Comparison of ENCODE assay signal across 16 cellular contexts in genomic region chr12:6967548-6968100, GRCh38. TPM values are rescaled to one million over a fixed set of nuclear protein-coding genes. Genes with fewer than 3 reads are reported as not detected.
DNase-seq lines count a peak whose midpoint lies in the region; ATAC-seq and TF ChIP-seq lines count a peak whose summit lies in the region.
"Had no signal": no experiment of that assay in that cellular context is flagged by ENCODE, and none has a peak within 500 bp of the region (broad histone marks: within the 10 kb centered on the region; RNA-seq: fewer than 3 reads in every experiment).

No MANE protein-coding gene starts in this region.

- no peak overlapping the region for H3K4me3 Mint-ChIP-seq in activated naive CD4-positive, alpha-beta T cell treated with anti-CD3 and anti-CD28 coated beads for 36 hours

- CTCF ChIA-PET in activated naive CD4-positive, alpha-beta T cell treated with anti-CD3 and anti-CD28 coated beads for 36 hours (lab: Charles Lee) = interaction anchor here (0.6 to 2.7 kb wide), 4 partner anchors 22 to 178 kb away, joined by 3 to 41 read pairs (median 5); partner anchors contain the start of genes C12orf57 and RNU7-1

- H3K4me1 ChIP-seq in hepatocyte (ENCODE audit: insufficient read depth) = peaks cover 28% of the 10 kb centered on the region
- H3K4me1 ChIP-seq in transverse colon = peaks cover 25 to 59% (median 39%) of the 10 kb centered on the region in 4 donors

- peak overlapping the region; percentile 63 for H3K27ac Mint-ChIP-seq in activated naive CD4-positive, alpha-beta T cell treated with anti-CD3 and anti-CD28 coated beads for 36 hours

- 87% methylated on average over 12 of the region's 13 CpGs for WGBS in hepatocyte (ENCODE audit: low lambda C conversion rate, missing lambda C conversion rate)
- 77% methylated on average over 12 of the region's 13 CpGs; no CpG with 5 or more reads in 1 of the 2 donors for WGBS in transverse colon (ENCODE audit: low coverage in 1 of 2), 2 donors

- no peaks in the 10 kb centered on the region for H3K9me2 ChIP-seq in hepatocyte (replicated peaks; ENCODE audit: insufficient read depth)

- in situ Hi-C loops in transverse colon (cut with MboI; ENCODE audit: low pct_ligation_motif_present in 1 of 4, low pct_unique_long_range_greater_than_20kb in 1 of 4, low sequenced_read_pairs in 3 of 4) = no loop called here

- peaks cover 78% of the 10 kb centered on the region for H3K79me2 ChIP-seq in hepatocyte

- no peak for TF ChIP-seq POLR2A in transverse colon (IDR thresholded peaks at IDR 0.05)

- H3K27ac ChIP-seq in hepatocyte (peak overlapping the region; percentile 82), transverse colon (peak overlapping the region in 3 of 4 donors; percentile 94 to 95 (median 95))
- H3K27ac ChIP-seq: foreskin keratinocyte, right lobe of liver had no signal

- no peak overlapping the region for H3K4me2 ChIP-seq in hepatocyte

- no peak for ATAC-seq in esophagus mucosa
- ATAC-seq: foreskin keratinocyte, right lobe of liver had no signal

- peaks cover 6% of the 10 kb centered on the region for H4K20me1 ChIP-seq in hepatocyte (ENCODE audit: insufficient read depth, poor library complexity, severe bottlenecking)

- intact Hi-C loops in activated naive CD4-positive, alpha-beta T cell treated with anti-CD3 and anti-CD28 coated beads for 36 hours (cut with micrococcal nuclease) = no loop called here
- intact Hi-C loops in transverse colon (cut with DNase I; ENCODE audit: low total_unique reads) = loop anchor here (10.0 kb wide), 1 partner anchor 137 kb away; the partner anchor contains the start of gene C1RL

- H3K9me3 ChIP-seq in hepatocyte (ENCODE audit: low read depth) (no peaks in the 10 kb centered on the region), transverse colon (no peaks in the 10 kb centered on the region)
- H3K9me3 ChIP-seq: right lobe of liver had no signal

- no peak overlapping the region for H3K4me3 ChIP-seq in hepatocyte
- no peak overlapping the region for H3K4me3 ChIP-seq in transverse colon
- H3K4me3 ChIP-seq: lung, right lobe of liver had no signal

- H3K27me3 ChIP-seq in hepatocyte = no peaks in the 10 kb centered on the region
- no peaks in the 10 kb centered on the region for H3K27me3 ChIP-seq in transverse colon
- H3K27me3 ChIP-seq: foreskin keratinocyte, right lobe of liver had no signal

- TF ChIP-seq CTCF in hepatocyte (IDR thresholded peaks at IDR 0.05; ENCODE audit: poor library complexity) (no peak), transverse colon (IDR thresholded peaks at IDR 0.05) (no peak)

- H3K4me1 Mint-ChIP-seq in activated naive CD4-positive, alpha-beta T cell treated with anti-CD3 and anti-CD28 coated beads for 36 hours (ENCODE audit: low read depth) = peaks cover 70% of the 10 kb centered on the region

- no peak for DNase-seq in activated naive CD4-positive, alpha-beta T cell treated with anti-CD3 and anti-CD28 coated beads for 36 hours
- no peak for DNase-seq in activated naive CD4-positive, alpha-beta T cell treated with anti-CD3 and anti-CD28 coated beads, Interleukin-2, amount 50 U/mL, for 16 hours
- DNase-seq in RKO (ENCODE audit: low spot score) (peak; percentile 47), hepatocyte (ENCODE audit: low spot score) (no peak), transverse colon (no peak), MV-4-11 (lab: John Stamatoyannopoulos, UW) (no peak), HT-29 (ENCODE audit: low spot score) (no peak)
- DNase-seq: activated effector memory CD4-positive, alpha-beta T cell treated with Interleukin-2 at 50 U/mL for 16 hours; foreskin keratinocyte; KBM-7; NCI-H1436 treated with DMSO at 0.1 percent for 48 hours; NCI-H226; stimulated activated CD4-positive, alpha-beta T cell treated with anti-CD3 and anti-CD28 coated beads, Interleukin-4, amount 100 ng/mL, for 24 hours had no signal

- TF ChIP-seq EP300 in transverse colon (IDR thresholded peaks at IDR 0.05; ENCODE audit: low read depth) = no peak

- H3K36me3 ChIP-seq in hepatocyte (replicated peaks; ENCODE audit: insufficient read depth, low read depth) = no peaks in the 10 kb centered on the region
- peaks cover 0 to 18% (median 9%) of the 10 kb centered on the region in 4 donors for H3K36me3 ChIP-seq in transverse colon

- no peaks in the 10 kb centered on the region for H3K9me3 Mint-ChIP-seq in activated naive CD4-positive, alpha-beta T cell treated with anti-CD3 and anti-CD28 coated beads for 36 hours

- H3K36me3 Mint-ChIP-seq in activated naive CD4-positive, alpha-beta T cell treated with anti-CD3 and anti-CD28 coated beads for 36 hours (ENCODE audit: low read depth) = peaks cover 52% of the 10 kb centered on the region

- H2AFZ ChIP-seq in hepatocyte = no peak overlapping the region

- no peaks in the 10 kb centered on the region for H3K27me3 Mint-ChIP-seq in activated naive CD4-positive, alpha-beta T cell treated with anti-CD3 and anti-CD28 coated beads for 36 hours (ENCODE audit: low read depth)

RNA-seq across cellular contexts. Expression of gene PHB2, which starts 2.8 kb away (rescaled TPM):
- total RNA-seq in activated naive CD4-positive, alpha-beta T cell treated with anti-CD3 and anti-CD28 coated beads for 36 hours = 100 to 1,000 TPM; 389 to 392 TPM
- total RNA-seq in hepatocyte (186 and 197 TPM in 2 replicates), transverse colon (100 to 1,000 TPM; 196 to 402 (median 263) TPM), esophagus mucosa (221 TPM)
- 142 and 143 TPM in 2 replicates for polyA plus RNA-seq in hepatocyte
- 417 and 420 TPM in 2 replicates for total RNA-seq in HT-29 (2014; rRNA removed; shearing (Covaris generic))

RNA-seq across cellular contexts. Expression of gene EMG1, which starts 3.1 kb away (rescaled TPM):
- 10 to 100 TPM; 89.1 to 91.9 TPM for total RNA-seq in activated naive CD4-positive, alpha-beta T cell treated with anti-CD3 and anti-CD28 coated beads for 36 hours
- total RNA-seq in hepatocyte (24.3 and 26.8 TPM in 2 replicates), transverse colon (10 to 100 TPM in 3 of 4 donors, 1 to 10 TPM in 1; 5.6 to 30.6 (median 26.6) TPM), esophagus mucosa (53.9 TPM)
- polyA plus RNA-seq in hepatocyte = 50.3 and 51.8 TPM in 2 replicates
- 59.5 and 64.0 TPM in 2 replicates for total RNA-seq in HT-29 (2014; rRNA removed; shearing (Covaris generic))

RNA-seq across cellular contexts. Expression of gene PTPN6, which starts 16.5 kb away (rescaled TPM):
- 100 to 1,000 TPM; 334 to 348 TPM for total RNA-seq in activated naive CD4-positive, alpha-beta T cell treated with anti-CD3 and anti-CD28 coated beads for 36 hours
- total RNA-seq in hepatocyte (14.5 and 17.2 TPM in 2 replicates), transverse colon (10 to 100 TPM; 21.7 to 49.0 (median 36.1) TPM), esophagus mucosa (17.8 TPM)
- 20.8 and 25.4 TPM in 2 replicates for polyA plus RNA-seq in hepatocyte
- total RNA-seq in HT-29 (2014; rRNA removed; shearing (Covaris generic)) = 29.2 and 35.2 TPM in 2 replicates

RNA-seq across cellular contexts. Expression of gene C12orf57, which starts 23.8 kb away (rescaled TPM):
- 100 to 1,000 TPM; 242 to 245 TPM for total RNA-seq in activated naive CD4-positive, alpha-beta T cell treated with anti-CD3 and anti-CD28 coated beads for 36 hours
- 219 and 289 TPM in 2 replicates for total RNA-seq in hepatocyte
- 217 and 219 TPM in 2 replicates for polyA plus RNA-seq in hepatocyte
- 100 to 1,000 TPM; 303 to 452 (median 386) TPM for total RNA-seq in transverse colon
- 84.0 TPM for total RNA-seq in esophagus mucosa
- total RNA-seq in HT-29 (2014; rRNA removed; shearing (Covaris generic)) = 102 and 112 TPM in 2 replicates

RNA-seq across cellular contexts. Expression of gene RNU7-1, which starts 24.0 kb away (rescaled TPM):
- total RNA-seq in activated naive CD4-positive, alpha-beta T cell treated with anti-CD3 and anti-CD28 coated beads for 36 hours = not detected
- not detected in 2 replicates for total RNA-seq in hepatocyte
- polyA plus RNA-seq in hepatocyte = not detected in 2 replicates
- total RNA-seq in transverse colon = not detected
- total RNA-seq in esophagus mucosa = not detected
- total RNA-seq in HT-29 (2014; rRNA removed; shearing (Covaris generic)) = not detected in 2 replicates
- total RNA-seq: foreskin keratinocyte, lung, right lobe of liver had no signal
- polyA plus RNA-seq: foreskin keratinocyte, lung had no signal
